ENCODE assay signal across 24 cellular contexts in genomic region chr16:74302341-74302740, GRCh38. TPM values are rescaled to one million over a fixed set of nuclear protein-coding genes. Genes with fewer than 3 reads are reported as not detected.
A peak's percentile ranks its signal among the peaks of the same experiment; 100 is the strongest.
DNase-seq lines count a peak whose midpoint lies in the region; ATAC-seq, FAIRE-seq and TF ChIP-seq lines count a peak whose summit lies in the region.
"Had no signal": no experiment of that assay in that cellular context is flagged by ENCODE, and none has a peak within 500 bp of the region (broad histone marks: within the 10 kb centered on the region; RNA-seq: fewer than 3 reads in every experiment).

No MANE protein-coding gene starts in this region.

- no peaks in the 10 kb centered on the region for H3K9me3 ChIP-seq in left ventricle myocardium inferior (replicated peaks)
- H3K9me3 ChIP-seq in right atrium auricular region = no peaks in the 10 kb centered on the region
- no peaks in the 10 kb centered on the region for H3K9me3 ChIP-seq in GM12878 (replicated peaks; ENCODE audit: control insufficient read depth, insufficient read depth, low read length)
- H3K9me3 ChIP-seq: A549; BLaER1 treated with 17β-estradiol and CSF1 and Interleukin-3, amounts not matched to agents 10 nM and 100 nM; Caco-2 had no signal

- TF ChIP-seq POLR2A in GM12878 (IDR thresholded peaks at IDR 0.05; ENCODE audit: low read depth, low read length) = no peak

- TF ChIP-seq CTCF in left ventricle myocardium inferior (IDR thresholded peaks at IDR 0.05; ENCODE audit: borderline replicate concordance) (no peak), right atrium auricular region (IDR thresholded peaks at IDR 0.05) (no peak), GM12878 (IDR thresholded peaks at IDR 0.05 in 2 of 3, conservative IDR thresholded peaks at IDR 0.05 in 1 of 3; ENCODE audit: control insufficient read depth in 2 of 3, extremely low read depth in 1 of 3, insufficient read depth in 1 of 3, low read depth in 3 of 3, low read length in 3 of 3) (no peak)

- no peak overlapping the region for H3K4me2 ChIP-seq in GM12878 (ENCODE audit: control insufficient read depth, insufficient read depth)
- H3K4me2 ChIP-seq: A549; BLaER1 treated with 17β-estradiol and CSF1 and Interleukin-3, amounts not matched to agents 10 nM and 100 nM had no signal

- TF ChIP-seq EP300 in GM12878 (IDR thresholded peaks at IDR 0.05; ENCODE audit: borderline replicate concordance in 1 of 2, control insufficient read depth in 1 of 2, low read depth in 2 of 2, low read length in 2 of 2) = no peak

- H3K27me3 Mint-ChIP-seq in activated CD4-positive, alpha-beta memory T cell treated with anti-CD3 and anti-CD28 coated beads for 36 hours = no peaks in the 10 kb centered on the region
- no peaks in the 10 kb centered on the region for H3K27me3 Mint-ChIP-seq in activated CD4-positive, alpha-beta memory T cell treated with anti-CD3 and anti-CD28 coated beads, Interleukin-2, amount 10 ng/mL, durations not matched to agents 7 days and 5 days
- no peaks in the 10 kb centered on the region for H3K27me3 Mint-ChIP-seq in activated T-cell treated with anti-CD3 and anti-CD28 coated beads, Interleukin-2, amount 50 U/mL, for 72 hours (ENCODE audit: low read depth)
- H3K27me3 Mint-ChIP-seq: B cell; CD4-positive, alpha-beta T cell had no signal

- no peak overlapping the region for H3K9ac ChIP-seq in GM12878 (ENCODE audit: control insufficient read depth, insufficient read depth, low read length)

- WGBS in GM12878 (ENCODE audit: insufficient coverage, insufficient replicate concordance, low lambda C conversion rate, missing lambda C conversion rate) = 95% methylated on average over 5 of the region's 5 CpGs

- ATAC-seq in activated T-cell treated with anti-CD3 and anti-CD28 coated beads, Interleukin-2, amount 50 U/mL, for 72 hours (replicated peaks in 1 of 2) = no peak
- ATAC-seq in GM12878 = no peak
- ATAC-seq in HG02588 (IDR thresholded peaks at IDR 0.05; ENCODE audit: unreplicated experiment) = no peak
- ATAC-seq: A549; CD8-positive, alpha-beta T cell had no signal

- H3K4me3 Mint-ChIP-seq in activated CD4-positive, alpha-beta memory T cell treated with anti-CD3 and anti-CD28 coated beads for 36 hours = no peak overlapping the region
- no peak overlapping the region for H3K4me3 Mint-ChIP-seq in activated CD4-positive, alpha-beta memory T cell treated with anti-CD3 and anti-CD28 coated beads, Interleukin-2, amount 10 ng/mL, durations not matched to agents 7 days and 5 days
- H3K4me3 Mint-ChIP-seq in activated T-cell treated with anti-CD3 and anti-CD28 coated beads, Interleukin-2, amount 50 U/mL, for 72 hours = no peak overlapping the region
- H3K4me3 Mint-ChIP-seq: B cell; CD4-positive, alpha-beta T cell; CD8-positive, alpha-beta T cell had no signal

- SMC1A ChIA-PET in GM12878 (lab: Charles Lee; ENCODE audit: uncharacterized antibody, unreplicated experiment) = no interaction called here

- TF ChIP-seq RAD21 in GM12878 (IDR thresholded peaks at IDR 0.05; ENCODE audit: insufficient read depth, low read depth, low read length) = no peak

- H3K27ac ChIP-seq in left ventricle myocardium inferior (replicated peaks) (peak overlapping the region; percentile 62), right atrium auricular region (no peak overlapping the region), GM12878 (ENCODE audit: control insufficient read depth, insufficient read depth) (no peak overlapping the region)
- H3K27ac ChIP-seq: 22Rv1; A549; BLaER1 treated with 17β-estradiol and CSF1 and Interleukin-3, amounts not matched to agents 10 nM and 100 nM; C4-2B had no signal

- peaks cover 83% of the 10 kb centered on the region for H3K4me1 ChIP-seq in left ventricle myocardium inferior
- H3K4me1 ChIP-seq in right atrium auricular region = peaks cover 0 to 33% of the 10 kb centered on the region in 2 donors
- H3K4me1 ChIP-seq in GM12878 (ENCODE audit: control insufficient read depth, insufficient read depth, low read length) = peaks cover 5% of the 10 kb centered on the region; the same call in 1 of the 2 replicates

- POLR2A ChIA-PET in activated CD4-positive, alpha-beta memory T cell treated with anti-CD3 and anti-CD28 coated beads for 36 hours (lab: Charles Lee) = no interaction called here
- POLR2A ChIA-PET in activated CD4-positive, alpha-beta memory T cell treated with anti-CD3 and anti-CD28 coated beads, Interleukin-2, amount 10 ng/mL, durations not matched to agents 7 days and 5 days (lab: Charles Lee) = no interaction called here
- POLR2A ChIA-PET in GM12878 (lab: Charles Lee) = interaction anchor here (0.6 kb wide), 1 partner anchor 12 kb away, joined by 3 read pairs; no protein-coding TSS in a partner anchor

- no peaks in the 10 kb centered on the region for H3K27me3 ChIP-seq in left ventricle myocardium inferior (ENCODE audit: low read depth)
- H3K27me3 ChIP-seq in right atrium auricular region = no peaks in the 10 kb centered on the region
- no peaks in the 10 kb centered on the region for H3K27me3 ChIP-seq in GM12878 (replicated peaks in 1 of 2; ENCODE audit: control insufficient read depth in 2 of 2, insufficient read depth in 2 of 2, low read length in 1 of 2)
- H3K27me3 ChIP-seq: BLaER1 treated with 17β-estradiol and CSF1 and Interleukin-3, amounts not matched to agents 10 nM and 100 nM had no signal

- H3K79me2 ChIP-seq in GM12878 (ENCODE audit: control insufficient read depth, insufficient read depth, low read length) = peaks cover 26% of the 10 kb centered on the region

- H3K4me1 Mint-ChIP-seq in activated CD4-positive, alpha-beta memory T cell treated with anti-CD3 and anti-CD28 coated beads for 36 hours (ENCODE audit: low read depth) = peaks cover 25% of the 10 kb centered on the region
- H3K4me1 Mint-ChIP-seq in activated CD4-positive, alpha-beta memory T cell treated with anti-CD3 and anti-CD28 coated beads, Interleukin-2, amount 10 ng/mL, durations not matched to agents 7 days and 5 days = peaks cover 37% of the 10 kb centered on the region
- H3K4me1 Mint-ChIP-seq in activated T-cell treated with anti-CD3 and anti-CD28 coated beads, Interleukin-2, amount 50 U/mL, for 72 hours (ENCODE audit: low read depth) = peaks cover 35% of the 10 kb centered on the region

- BruUV-seq in GM12878 (replicated peaks; lab: Mats Ljungman, UMichigan) = no TSS peak

- RAD21 ChIA-PET in GM12878 (lab: Charles Lee; ENCODE audit: unreplicated experiment) = no interaction called here

- FAIRE-seq in GM12878 (lab: Jason Lieb, UNC) = no peak
- FAIRE-seq: A549, D721Med, G401.6, GM12892, GM18507 had no signal

- H3K36me3 ChIP-seq in left ventricle myocardium inferior (peaks cover 90% of the 10 kb centered on the region), right atrium auricular region (peaks cover 89% of the 10 kb centered on the region), GM12878 (ENCODE audit: control insufficient read depth in 2 of 2, insufficient read depth in 2 of 2, low read length in 1 of 2) (peaks cover 13 to 56% of the 10 kb centered on the region in 2 experiments)

- no peak overlapping the region for H2AFZ ChIP-seq in GM12878 (ENCODE audit: control insufficient read depth, low read depth, low read length)

- H3K4me3 ChIP-seq in left ventricle myocardium inferior = no peak overlapping the region
- H3K4me3 ChIP-seq in right atrium auricular region = no peak overlapping the region
- no peak overlapping the region for H3K4me3 ChIP-seq in GM12878
- H3K4me3 ChIP-seq: A549; BLaER1 treated with 17β-estradiol and CSF1 and Interleukin-3, amounts not matched to agents 10 nM and 100 nM had no signal

- DNase-seq in activated CD4-positive, alpha-beta memory T cell treated with anti-CD3 and anti-CD28 coated beads for 36 hours = no peak
- no peak for DNase-seq in activated CD4-positive, alpha-beta memory T cell treated with anti-CD3 and anti-CD28 coated beads, Interleukin-2, amount 10 ng/mL, durations not matched to agents 7 days and 5 days
- DNase-seq in activated T-cell treated with anti-CD3 and anti-CD28 coated beads, Interleukin-2, amount 50 U/mL, for 72 hours = no peak
- DNase-seq in activated T-cell treated with anti-CD3 and anti-CD28 coated beads, Interleukin-2, amount 50 U/mL, for 1 hour = no peak
- DNase-seq in left ventricle myocardium inferior (no peak), right atrium auricular region (ENCODE audit: low spot score) (no peak), GM12878 (ENCODE audit: low read depth, low spot score) (no peak)
- DNase-seq: AML-193; Caco-2; Calu3; CD4-positive, alpha-beta T cell; CD8-positive, alpha-beta T cell; DMS79 treated with DMSO at 0.1 percent for 48 hours; GF-D8 had no signal

- H3K36me3 Mint-ChIP-seq in activated CD4-positive, alpha-beta memory T cell treated with anti-CD3 and anti-CD28 coated beads for 36 hours = peaks cover 64% of the 10 kb centered on the region
- H3K36me3 Mint-ChIP-seq in activated CD4-positive, alpha-beta memory T cell treated with anti-CD3 and anti-CD28 coated beads, Interleukin-2, amount 10 ng/mL, durations not matched to agents 7 days and 5 days (ENCODE audit: low read depth) = peaks cover 85% of the 10 kb centered on the region
- H3K36me3 Mint-ChIP-seq in activated T-cell treated with anti-CD3 and anti-CD28 coated beads, Interleukin-2, amount 50 U/mL, for 72 hours (ENCODE audit: insufficient read depth in 2 of 2) = peaks cover 9 to 40% of the 10 kb centered on the region in 2 donors

- H4K20me1 ChIP-seq in GM12878 (ENCODE audit: control insufficient read depth, insufficient read depth) = no peaks in the 10 kb centered on the region; the same call in 1 of the 2 replicates

- H3K9me3 Mint-ChIP-seq in activated CD4-positive, alpha-beta memory T cell treated with anti-CD3 and anti-CD28 coated beads for 36 hours = no peaks in the 10 kb centered on the region
- no peaks in the 10 kb centered on the region for H3K9me3 Mint-ChIP-seq in activated CD4-positive, alpha-beta memory T cell treated with anti-CD3 and anti-CD28 coated beads, Interleukin-2, amount 10 ng/mL, durations not matched to agents 7 days and 5 days
- H3K9me3 Mint-ChIP-seq in activated T-cell treated with anti-CD3 and anti-CD28 coated beads, Interleukin-2, amount 50 U/mL, for 72 hours = no peaks in the 10 kb centered on the region
- H3K9me3 Mint-ChIP-seq: CD4-positive, alpha-beta T cell; CD8-positive, alpha-beta T cell had no signal

- intact Hi-C loops in activated CD4-positive, alpha-beta memory T cell treated with anti-CD3 and anti-CD28 coated beads for 36 hours (cut with micrococcal nuclease) = no loop called here
- intact Hi-C loops in left ventricle myocardium inferior (cut with micrococcal nuclease) (no loop called here), GM12878 (cut with micrococcal nuclease; ENCODE audit: unreplicated experiment) (no loop called here)

- peak overlapping the region; percentile 76 for H3K27ac Mint-ChIP-seq in activated CD4-positive, alpha-beta memory T cell treated with anti-CD3 and anti-CD28 coated beads for 36 hours
- no peak overlapping the region for H3K27ac Mint-ChIP-seq in activated CD4-positive, alpha-beta memory T cell treated with anti-CD3 and anti-CD28 coated beads, Interleukin-2, amount 10 ng/mL, durations not matched to agents 7 days and 5 days
- H3K27ac Mint-ChIP-seq in activated T-cell treated with anti-CD3 and anti-CD28 coated beads, Interleukin-2, amount 50 U/mL, for 72 hours = peak overlapping the region; percentile 62
- H3K27ac Mint-ChIP-seq: B cell; CD8-positive, alpha-beta T cell had no signal

- in situ Hi-C loops in GM12878 (cut with MboI) = no loop called here

- CTCF ChIA-PET in activated CD4-positive, alpha-beta memory T cell treated with anti-CD3 and anti-CD28 coated beads for 36 hours (lab: Charles Lee) = interaction anchor here (1.6 kb wide), 1 partner anchor 27 kb away, joined by 4 read pairs; no protein-coding TSS in a partner anchor
- CTCF ChIA-PET in activated CD4-positive, alpha-beta memory T cell treated with anti-CD3 and anti-CD28 coated beads, Interleukin-2, amount 10 ng/mL, durations not matched to agents 7 days and 5 days (lab: Charles Lee) = no interaction called here
- CTCF ChIA-PET in GM12878 (lab: Yijun Ruan, JAX) = no interaction called here

RNA-seq across cellular contexts. Expression of gene PSMD7, which starts 5.7 kb away (rescaled TPM):
- 100 to 1,000 TPM; 119 to 123 TPM for total RNA-seq in activated CD4-positive, alpha-beta memory T cell treated with anti-CD3 and anti-CD28 coated beads for 36 hours
- total RNA-seq in activated CD4-positive, alpha-beta memory T cell treated with anti-CD3 and anti-CD28 coated beads, Interleukin-2, amount 10 ng/mL, durations not matched to agents 7 days and 5 days = 10 to 100 TPM; 95.0 to 97.6 TPM
- 100 to 1,000 TPM; 115 to 125 TPM for total RNA-seq in activated T-cell treated with anti-CD3 and anti-CD28 coated beads, Interleukin-2, amount 50 U/mL, for 72 hours
- total RNA-seq in left ventricle myocardium inferior = 123 TPM
- total RNA-seq in right atrium auricular region = 100 to 1,000 TPM in 1 of 2 donors, 10 to 100 TPM in 1; 92.5 to 107 TPM
- 46.6 and 47.1 TPM in 2 replicates for total RNA-seq in GM12878 (2013; cell fraction: nucleolus; rRNA removed)
- 64.3 and 71.9 TPM in 2 replicates for total RNA-seq in GM12878 (2014; rRNA removed)
- 92.2 and 101 TPM in 2 replicates for total RNA-seq in GM12878 (2014; rRNA removed; fragmentation: Illumina TruSeq; extraction: Trizol)
- 92.2 TPM in 2 replicates for total RNA-seq in GM12878 (2021)
- 57.2 TPM for polyA plus RNA-seq in GM12878 (2011; ENCODE audit: low read depth)
- polyA plus RNA-seq in GM12878 (2011; rRNA removed) = 99.4 and 125 TPM in 2 replicates
- 64.2 and 76.6 TPM in 2 replicates for polyA plus RNA-seq in GM12878 (2011; cell fraction: cytosol; rRNA removed)
- polyA plus RNA-seq in GM12878 (2011; cell fraction: nucleus; rRNA removed) = 54.2 and 63.0 TPM in 2 replicates
- polyA plus RNA-seq in GM12878 (2012) = 76.9 and 82.3 TPM in 2 replicates
- polyA plus RNA-seq in GM12878 (2014; fragmentation: Illumina TruSeq; extraction: Trizol) = 137 and 163 TPM in 2 replicates
- 100 to 1,000 TPM in 1 of 2 experiments, 10 to 100 TPM in 1; 66.9 to 102 TPM for polyA plus RNA-seq in GM12878 (2014; fragmentation: Nextera tagmentation; extraction: Ambion mirVana)
- polyA plus RNA-seq in GM12878 (2014; rRNA removed) = 100.0 and 107 TPM in 2 replicates
- 100 to 1,000 TPM; 188 to 199 TPM for polyA plus RNA-seq in GM12878 (2016; fragmentation: Nextera tagmentation; extraction: Ambion mirVana)
- 55.3 and 90.9 TPM in 2 replicates for polyA minus RNA-seq in GM12878 (2011; rRNA and poly(A)+ RNA removed)
- 21.1 and 36.2 TPM in 2 replicates for polyA minus RNA-seq in GM12878 (2011; cell fraction: cytosol; rRNA and poly(A)+ RNA removed)
- 24.3 and 35.9 TPM in 2 replicates for polyA minus RNA-seq in GM12878 (2011; cell fraction: nucleus; rRNA and poly(A)+ RNA removed)
